In genomic region chr1:167086033-167086432, GRCh38 we compare ENCODE assay signal across 31 cellular contexts. TPM values are rescaled to one million over a fixed set of nuclear protein-coding genes. Genes with fewer than 3 reads are reported as not detected.
DNase-seq lines count a peak whose midpoint lies in the region; ATAC-seq, FAIRE-seq and TF ChIP-seq lines count a peak whose summit lies in the region.
"Had no signal": no experiment of that assay in that cellular context is flagged by ENCODE, and none has a peak within 500 bp of the region (broad histone marks: within the 10 kb centered on the region; RNA-seq: fewer than 3 reads in every experiment).

No MANE protein-coding gene starts in this region.

- H3K4me1 ChIP-seq in endodermal cell (ENCODE audit: control insufficient read depth, insufficient read depth, low read length), result no peaks in the 10 kb centered on the region
- H3K4me1 ChIP-seq in gastrocnemius medialis, result peaks cover 22 to 29% of the 10 kb centered on the region in 2 donors
- H3K4me1 ChIP-seq: tibial artery had no signal

- no peak overlapping the region for H3K27ac Mint-ChIP-seq in endodermal cell
- H3K27ac Mint-ChIP-seq: activated naive CD8-positive, alpha-beta T cell treated with anti-CD3 and anti-CD28 coated beads, Interleukin-2, amount 10 ng/mL, durations not matched to agents 7 days and 5 days had no signal

- DNase-seq in H7 (peak; percentile 41), NCI-H69 (lab: John Stamatoyannopoulos, UW) (peak; percentile 88), endodermal cell (peak; percentile 70), gastrocnemius medialis (no peak), H54 (ENCODE audit: insufficient read length, low spot score) (no peak), HK-2 (ENCODE audit: unreplicated experiment) (no peak)
- DNase-seq: activated gamma-delta T cell; activated naive CD8-positive, alpha-beta T cell treated with anti-CD3 and anti-CD28 coated beads, Interleukin-2, amount 10 ng/mL, durations not matched to agents 7 days and 5 days; activated T-cell treated with anti-CD3 and anti-CD28 coated beads, Interleukin-2, amount 50 U/mL, for 1 hour; Calu3; central memory CD4-positive, alpha-beta T cell; DND-41; head of caudate nucleus; lower lobe of right lung; MV-4-11; NCI-H187; NCI-H2227 treated with DMSO at 0.1 percent for 48 hours; pancreas; stimulated activated CD4-positive, alpha-beta T cell treated with anti-CD3 and anti-CD28 coated beads, Interleukin-2, amount 100 ng/mL, for 24 hours; stomach; tibial artery had no signal

- WGBS in endodermal cell (ENCODE audit: insufficient coverage in 1 of 2, insufficient read length in 1 of 2), 2 experiments, result 89 to 91% methylated on average over 3 to 7 of the region's 7 CpGs

- H3K36me3 ChIP-seq in H7 (replicated peaks; ENCODE audit: control insufficient read depth, insufficient read depth, low read length), result no peaks in the 10 kb centered on the region
- no peaks in the 10 kb centered on the region for H3K36me3 ChIP-seq in endodermal cell (ENCODE audit: control insufficient read depth, insufficient read depth, low read length)
- H3K36me3 ChIP-seq in gastrocnemius medialis, result no peaks in the 10 kb centered on the region
- H3K36me3 ChIP-seq: BLaER1, lower lobe of right lung, pancreas, stomach, tibial artery had no signal

- H3K4me3 ChIP-seq in H7 (ENCODE audit: insufficient read depth, low read depth, low read length) (no peak overlapping the region), endodermal cell (ENCODE audit: low read length) (no peak overlapping the region), gastrocnemius medialis (no peak overlapping the region)
- H3K4me3 ChIP-seq: BLaER1, dorsolateral prefrontal cortex, lower lobe of right lung, pancreas, stomach, tibial artery had no signal

- H3K9me3 Mint-ChIP-seq in endodermal cell, result no peaks in the 10 kb centered on the region
- H3K9me3 Mint-ChIP-seq: activated naive CD8-positive, alpha-beta T cell treated with anti-CD3 and anti-CD28 coated beads, Interleukin-2, amount 10 ng/mL, durations not matched to agents 7 days and 5 days had no signal

- H3K27me3 Mint-ChIP-seq in endodermal cell (ENCODE audit: insufficient read depth), result no peaks in the 10 kb centered on the region

- H3K36me3 Mint-ChIP-seq in endodermal cell (ENCODE audit: low read depth), result no peaks in the 10 kb centered on the region

- no peak overlapping the region for H3K4me3 Mint-ChIP-seq in endodermal cell
- H3K4me3 Mint-ChIP-seq: activated naive CD8-positive, alpha-beta T cell treated with anti-CD3 and anti-CD28 coated beads, Interleukin-2, amount 10 ng/mL, durations not matched to agents 7 days and 5 days had no signal

- intact Hi-C loops in gastrocnemius medialis (cut with DNase I; ENCODE audit: low total_unique reads), result no loop called here

- H3K9me3 ChIP-seq in endodermal cell (ENCODE audit: control insufficient read depth, low read length) (peaks cover 12% of the 10 kb centered on the region), gastrocnemius medialis (no peaks in the 10 kb centered on the region)
- H3K9me3 ChIP-seq: BLaER1, lower lobe of right lung, pancreas, stomach, tibial artery had no signal

- FAIRE-seq in H54 (lab: Jason Lieb, UNC), result no peak
- FAIRE-seq: endothelial cell of umbilical vein, GM18507, pancreas had no signal

- no peak overlapping the region for H3K9ac ChIP-seq in endodermal cell (ENCODE audit: extremely low read depth, low read length, poor library complexity, severe bottlenecking)
- H3K9ac ChIP-seq: BLaER1, KMS-11 had no signal

- H3K27me3 ChIP-seq in H7 (ENCODE audit: control insufficient read depth, insufficient read depth, low read length) (no peaks in the 10 kb centered on the region), endodermal cell (ENCODE audit: control insufficient read depth, insufficient read depth, low read length, poor library complexity, severe bottlenecking) (no peaks in the 10 kb centered on the region), gastrocnemius medialis (no peaks in the 10 kb centered on the region)
- H3K27me3 ChIP-seq: BLaER1, pancreas had no signal

- H3K27ac ChIP-seq in endodermal cell (ENCODE audit: low read depth, low read length) (no peak overlapping the region), gastrocnemius medialis (peak overlapping the region; percentile 5 to 66 (median 35))
- H3K27ac ChIP-seq: BLaER1, dorsolateral prefrontal cortex, KMS-11, lower lobe of right lung, pancreas, stomach, tibial artery had no signal

- peaks cover 2% of the 10 kb centered on the region for H3K4me1 Mint-ChIP-seq in endodermal cell

- ATAC-seq in gastrocnemius medialis (peak in 1 of 2 donors; percentile 48), GM18502 (IDR thresholded peaks at IDR 0.05; ENCODE audit: poor library complexity, unreplicated experiment) (no peak)
- ATAC-seq: lower lobe of right lung, pancreas had no signal

- TF ChIP-seq POLR2A in gastrocnemius medialis (IDR thresholded peaks at IDR 0.05) (no peak), H54 (IDR thresholded peaks at IDR 0.05; ENCODE audit: low read depth, low read length) (no peak)

- in situ Hi-C loops in gastrocnemius medialis (cut with MboI; ENCODE audit: low sequenced_read_pairs in 4 of 4), result no loop called here

- no peak for TF ChIP-seq CTCF in endodermal cell (conservative IDR thresholded peaks at IDR 0.05)
- TF ChIP-seq CTCF in gastrocnemius medialis (IDR thresholded peaks at IDR 0.05 in 4 of 5, conservative IDR thresholded peaks at IDR 0.05 in 1 of 5), result peak in 1 of 5 experiments; percentile 14

RNA-seq across cellular contexts. Expression of gene GPA33, which starts 4.1 kb away (rescaled TPM):
- 0.59 and 0.69 TPM in 2 replicates for total RNA-seq in H7 (2014; rRNA removed; shearing (Covaris generic))
- total RNA-seq in endodermal cell, result 1 to 10 TPM in 1 of 2 donors, under 1 TPM in 1; 0.37 to 1.5 TPM
- 2.2 TPM for polyA plus RNA-seq in endodermal cell (2013, experiment 1 of 2)
- polyA plus RNA-seq in endodermal cell (2013, experiment 2 of 2), result 1.4 TPM
- total RNA-seq in gastrocnemius medialis, result 1 to 10 TPM in 1 of 4 donors, not detected in 3; 1.9 TPM
- total RNA-seq: Calu3, endothelial cell of umbilical vein, kidney epithelial cell had no signal
- polyA plus RNA-seq: endothelial cell of umbilical vein had no signal

RNA-seq across cellular contexts. Expression of gene STYXL2, which starts 7.8 kb away (rescaled TPM):
- 0.07 and 0.24 TPM in 2 replicates for total RNA-seq in H7 (2014; rRNA removed; shearing (Covaris generic))
- 1 to 10 TPM in 1 of 2 donors, under 1 TPM in 1; 0.99 to 5.2 TPM for total RNA-seq in endodermal cell
- polyA plus RNA-seq in endodermal cell (2013, experiment 1 of 2), result 0.21 TPM
- 0.17 TPM for polyA plus RNA-seq in endodermal cell (2013, experiment 2 of 2)
- total RNA-seq in gastrocnemius medialis, result 100 to 1,000 TPM in 1 of 4 donors, 10 to 100 TPM in 3; 63.7 to 159 (median 89.1) TPM
- total RNA-seq: activated CD8-positive, alpha-beta memory T cell treated with anti-CD3 and anti-CD28 coated beads for 36 hours; activated naive CD8-positive, alpha-beta T cell treated with anti-CD3 and anti-CD28 coated beads, Interleukin-2, amount 10 ng/mL, durations not matched to agents 7 days and 5 days; Calu3; endothelial cell of umbilical vein; kidney epithelial cell; T-helper 1 cell treated with Interleukin-12 subunit alpha and Interleukin-12 subunit beta and Interleukin-4 antibody, amounts not matched to agents 30 ng/mL and 1 ng/mL, for 36 hours had no signal
- polyA plus RNA-seq: endothelial cell of umbilical vein, neural cell, stomach had no signal

Comparison
In these comparisons a context has a peak if more than half of its experiments do, and no peak if none do; other contexts are left out.
1. DNase-seq: peak in H7 (single experiment), NCI-H69 (single experiment) and endodermal cell (single experiment); none in gastrocnemius medialis (0 of 2), H54 (single experiment) and HK-2 (single experiment).
2. RNA of gene STYXL2, which starts 7.8 kb away (total RNA-seq): 63.7 to 159 TPM in gastrocnemius medialis; 0.99 to 5.2 TPM in endodermal cell and 0.07 to 0.24 TPM in H7; every median in the first group is over 10 times any median in the second.